19 cellular contexts compared by ENCODE assay signal in genomic region chr3:126295407-126295939, GRCh38.
DNase-seq lines count a peak whose midpoint lies in the region; ATAC-seq and TF ChIP-seq lines count a peak whose summit lies in the region.
"Had no signal": no experiment of that assay in that cellular context is flagged by ENCODE, and none has a peak within 500 bp of the region (broad histone marks: within the 10 kb centered on the region; RNA-seq: fewer than 3 reads in every experiment).

No MANE protein-coding gene starts in this region.

- DNase-seq in adipocyte (ENCODE audit: low read depth) (no peak), mucosa of gallbladder (ENCODE audit: low spot score) (peak; percentile 2), foreskin keratinocyte (no peak), ascending aorta (ENCODE audit: low spot score in 2 of 2) (no peak), left colon (no peak)
- DNase-seq: Calu3, DMS79 treated with DMSO at 0.1 percent for 48 hours, GOT3, HCEC 1CT, KBM-7, NCI-H2029, NCI-H446 treated with DMSO at 0.1 percent for 48 hours, NCI-H526 treated with DMSO at 0.1 percent for 48 hours, Right ventricle myocardium superior, RPMI8226 had no signal

- H3K79me2 ChIP-seq in DOHH2 (ENCODE audit: control insufficient read depth, low read length), result no peaks in the 10 kb centered on the region

- H3K27ac ChIP-seq in DOHH2 (ENCODE audit: low read depth, low read length), result peak overlapping the region; percentile 92
- H3K27ac ChIP-seq in subcutaneous abdominal adipose tissue (ENCODE audit: low read depth, low read length), result peak overlapping the region; percentile 56
- no peak overlapping the region for H3K27ac ChIP-seq in foreskin keratinocyte
- H3K27ac ChIP-seq in ascending aorta, result no peak overlapping the region
- H3K27ac ChIP-seq: A549, SJSA1 had no signal

- peak overlapping the region; percentile 59 for H3K4me3 ChIP-seq in DOHH2 (ENCODE audit: low read length)
- H3K4me3 ChIP-seq in adipocyte (ENCODE audit: low read length), result no peak overlapping the region
- no peak overlapping the region for H3K4me3 ChIP-seq in subcutaneous abdominal adipose tissue (ENCODE audit: low read depth in 1 of 5, low read length in 5 of 5)
- H3K4me3 ChIP-seq in ascending aorta, result no peak overlapping the region
- H3K4me3 ChIP-seq: A549, SJSA1 had no signal

- H3K9ac ChIP-seq in adipocyte (ENCODE audit: low read length) (peak overlapping the region; percentile 37), subcutaneous abdominal adipose tissue (ENCODE audit: low read length in 5 of 5) (no peak overlapping the region)

- H3K9me3 ChIP-seq in DOHH2 (ENCODE audit: control insufficient read depth, insufficient read depth, low read length) (peaks cover 6% of the 10 kb centered on the region; the same call in 1 of the 2 replicates), adipocyte (ENCODE audit: control insufficient read depth, low read length) (no peaks in the 10 kb centered on the region), subcutaneous abdominal adipose tissue (ENCODE audit: control insufficient read depth in 5 of 5, low read length in 5 of 5) (no peaks in the 10 kb centered on the region), ascending aorta (no peaks in the 10 kb centered on the region)
- H3K9me3 ChIP-seq: A549, SJSA1 had no signal

- no peaks in the 10 kb centered on the region for H3K9me2 ChIP-seq in DOHH2 (replicated peaks; ENCODE audit: control insufficient read depth, low read length)

- no peak for TF ChIP-seq CTCF in DOHH2 (IDR thresholded peaks at IDR 0.05; ENCODE audit: low read depth, low read length, poor library complexity, severe bottlenecking)
- no peak for TF ChIP-seq CTCF in foreskin keratinocyte (conservative IDR thresholded peaks at IDR 0.05)
- TF ChIP-seq CTCF in ascending aorta (IDR thresholded peaks at IDR 0.05), result no peak

- H3F3A ChIP-seq in DOHH2 (ENCODE audit: control insufficient read depth, insufficient read depth), result no peaks in the 10 kb centered on the region; the same call in 1 of the 2 replicates

- H3K27me3 ChIP-seq in DOHH2 (ENCODE audit: control insufficient read depth, low read length) (no peaks in the 10 kb centered on the region), adipocyte (replicated peaks; ENCODE audit: control insufficient read depth, insufficient read depth, low read length) (peaks cover 3% of the 10 kb centered on the region), subcutaneous abdominal adipose tissue (ENCODE audit: control insufficient read depth in 5 of 5, insufficient read depth in 4 of 5, low read length in 5 of 5) (no peaks in the 10 kb centered on the region), foreskin keratinocyte (peaks cover 3% of the 10 kb centered on the region), ascending aorta (no peaks in the 10 kb centered on the region)
- H3K27me3 ChIP-seq: SJSA1 had no signal

- intact Hi-C loops in ascending aorta (cut with DNase I), result no loop called here
- intact Hi-C loops in left colon (cut with DNase I, micrococcal nuclease), result no loop called here

- peak overlapping the region; percentile 67 for H3K4me2 ChIP-seq in DOHH2 (ENCODE audit: low read length)
- H3K4me2 ChIP-seq: A549 had no signal

- ATAC-seq in foreskin keratinocyte, result no peak
- ATAC-seq in left colon, result no peak
- ATAC-seq: A549 had no signal

- H3K4me1 ChIP-seq in DOHH2 (ENCODE audit: control insufficient read depth, low read length), result peaks cover 66% of the 10 kb centered on the region
- peaks cover 26% of the 10 kb centered on the region for H3K4me1 ChIP-seq in adipocyte (ENCODE audit: control insufficient read depth, insufficient read depth, low read length)
- H3K4me1 ChIP-seq in subcutaneous abdominal adipose tissue (ENCODE audit: control insufficient read depth in 5 of 5, insufficient read depth in 5 of 5, low read length in 5 of 5), result peaks cover 0 to 32% (median 27%) of the 10 kb centered on the region in 5 donors
- no peaks in the 10 kb centered on the region for H3K4me1 ChIP-seq in foreskin keratinocyte
- H3K4me1 ChIP-seq in ascending aorta, result no peaks in the 10 kb centered on the region
- H3K4me1 ChIP-seq: A549, SJSA1 had no signal

- no peaks in the 10 kb centered on the region for H4K20me1 ChIP-seq in DOHH2 (ENCODE audit: control insufficient read depth, insufficient read depth, low read depth, low read length)

- H3K36me3 ChIP-seq in DOHH2 (ENCODE audit: control insufficient read depth, low read length), result peaks cover 4% of the 10 kb centered on the region; the same call in 1 of the 2 replicates
- H3K36me3 ChIP-seq in adipocyte (ENCODE audit: control insufficient read depth, insufficient read depth, low read length, severe bottlenecking), result no peaks in the 10 kb centered on the region
- no peaks in the 10 kb centered on the region for H3K36me3 ChIP-seq in subcutaneous abdominal adipose tissue (ENCODE audit: control insufficient read depth in 5 of 5, insufficient read depth in 5 of 5, low read length in 5 of 5)
- H3K36me3 ChIP-seq in ascending aorta, result no peaks in the 10 kb centered on the region
- H3K36me3 ChIP-seq: SJSA1 had no signal

Comparison
In these comparisons a context has a peak if more than half of its experiments do, and no peak if none do; other contexts are left out.
1. H3K27ac ChIP-seq: peak in DOHH2 (single experiment) and subcutaneous abdominal adipose tissue (single experiment); none in foreskin keratinocyte (single experiment) and ascending aorta (0 of 2).